In genomic region chr4:82217986-82218715, GRCh38 we compare ENCODE assay signal across 12 cellular contexts.
A peak's percentile ranks its signal among the peaks of the same experiment; 100 is the strongest.
DNase-seq lines count a peak whose midpoint lies in the region; ATAC-seq and TF ChIP-seq lines count a peak whose summit lies in the region.
"Had no signal": no experiment of that assay in that cellular context is flagged by ENCODE, and none has a peak within 500 bp of the region (broad histone marks: within the 10 kb centered on the region; RNA-seq: fewer than 3 reads in every experiment).

No MANE protein-coding gene starts in this region.

- H3K27me3 ChIP-seq in breast epithelium, result no peaks in the 10 kb centered on the region
- H3K27me3 ChIP-seq: vagina had no signal

- H3K27ac ChIP-seq in breast epithelium, result no peak overlapping the region
- H3K27ac ChIP-seq: vagina had no signal

- H3K27ac Mint-ChIP-seq in MCF 10A (ENCODE audit: low read depth, unreplicated experiment), result no peak overlapping the region

- H3K4me1 ChIP-seq in breast epithelium, result no peaks in the 10 kb centered on the region
- H3K4me1 ChIP-seq: vagina had no signal

- H3K4me3 ChIP-seq in breast epithelium (no peak overlapping the region), epithelial cell of proximal tubule (ENCODE audit: low read depth, low read length) (no peak overlapping the region)
- H3K4me3 ChIP-seq: vagina had no signal

- no TSS peak for BruUV-seq in MCF 10A (replicated peaks; lab: Mats Ljungman, UMichigan)

- no peak for TF ChIP-seq POLR2A in breast epithelium (IDR thresholded peaks at IDR 0.05)

- DNase-seq in MCF 10A (ENCODE audit: unreplicated experiment) (peak; percentile 25), breast epithelium (ENCODE audit: low spot score in 2 of 2) (no peak), NCI-H1694 (lab: John Stamatoyannopoulos, UW) (peak; percentile 8), epithelial cell of proximal tubule (ENCODE audit: low read depth) (no peak), superior temporal gyrus (ENCODE audit: extremely low spot score) (peak; percentile 31), GDM1 (lab: John Stamatoyannopoulos, UW) (no peak), NCI-H69 (lab: John Stamatoyannopoulos, UW) (no peak)
- DNase-seq: GOT3; left cardiac atrium; stimulated activated CD4-positive, alpha-beta T cell treated with anti-CD3 and anti-CD28 coated beads, Interleukin-12 subunit alpha, Interleukin-12 subunit beta, amount 100 ng/mL, for 4 hours had no signal

- H3K9me3 Mint-ChIP-seq in MCF 10A (ENCODE audit: unreplicated experiment), result no peaks in the 10 kb centered on the region

- intact Hi-C loops in MCF 10A (cut with micrococcal nuclease), result no loop called here
- intact Hi-C loops in breast epithelium (cut with DNase I; ENCODE audit: low total_unique reads), result no loop called here

- ATAC-seq in HG02678 (IDR thresholded peaks at IDR 0.05; ENCODE audit: unreplicated experiment), result no peak
- ATAC-seq: left cardiac atrium had no signal

- TF ChIP-seq CTCF in MCF 10A (IDR thresholded peaks at IDR 0.05; ENCODE audit: unreplicated experiment), result peak; percentile 27
- no peak for TF ChIP-seq CTCF in breast epithelium (IDR thresholded peaks at IDR 0.05)
- peak; percentile 66 for TF ChIP-seq CTCF in epithelial cell of proximal tubule (conservative IDR thresholded peaks at IDR 0.05; ENCODE audit: low read depth, low read length)

- H3K27me3 Mint-ChIP-seq in MCF 10A (ENCODE audit: insufficient read depth, unreplicated experiment), result no peaks in the 10 kb centered on the region

- H3K4me1 Mint-ChIP-seq in MCF 10A (ENCODE audit: insufficient read depth, unreplicated experiment), result no peaks in the 10 kb centered on the region

- POLR2A ChIA-PET in MCF 10A (lab: Yijun Ruan, JAX), result no interaction called here

- H3K36me3 ChIP-seq in breast epithelium, result no peaks in the 10 kb centered on the region
- H3K36me3 ChIP-seq: vagina had no signal

- CTCF ChIA-PET in MCF 10A (lab: Yijun Ruan, JAX), result interaction anchor here (0.5 to 2.1 kb wide), 7 partner anchors 8 to 1882 kb away, joined by 3 to 10 read pairs (median 4); no protein-coding TSS in a partner anchor

- no peak overlapping the region for H3K4me3 Mint-ChIP-seq in MCF 10A (ENCODE audit: unreplicated experiment)

- no peaks in the 10 kb centered on the region for H3K9me3 ChIP-seq in breast epithelium
- H3K9me3 ChIP-seq: vagina had no signal

- H3K36me3 Mint-ChIP-seq in MCF 10A (ENCODE audit: insufficient read depth, unreplicated experiment), result no peaks in the 10 kb centered on the region

Comparison
In these comparisons a context has a peak if more than half of its experiments do, and no peak if none do; other contexts are left out.
1. DNase-seq: peak in MCF 10A (single experiment), NCI-H1694 (single experiment) and superior temporal gyrus (single experiment); none in breast epithelium (0 of 2), epithelial cell of proximal tubule (single experiment), GDM1 (single experiment) and NCI-H69 (single experiment).
2. CTCF ChIP-seq: peak in MCF 10A (single experiment) and epithelial cell of proximal tubule (single experiment); none in breast epithelium (0 of 3).